18 cellular contexts compared by ENCODE assay signal in the genomic region with DNA sequence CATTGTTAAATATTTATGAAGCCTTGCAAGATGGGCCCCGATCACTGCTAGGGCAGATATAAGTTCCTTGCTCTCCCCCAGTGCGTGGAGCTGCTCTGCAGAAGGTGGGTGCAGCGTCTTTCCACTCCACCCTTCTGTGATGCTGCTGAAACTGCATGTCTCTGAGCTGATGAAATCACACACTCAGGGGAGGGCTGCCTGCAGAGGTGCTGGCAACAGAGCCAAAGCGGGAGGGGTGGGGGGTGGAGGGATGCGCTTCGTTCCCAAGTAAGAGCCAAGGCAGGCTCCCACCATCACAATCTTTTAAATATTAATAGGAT.
DNase-seq lines count a peak whose midpoint lies in the region; ATAC-seq and TF ChIP-seq lines count a peak whose summit lies in the region.
"Had no signal": no experiment of that assay in that cellular context is flagged by ENCODE, and none has a peak within 500 bp of the region (broad histone marks: within the 10 kb centered on the region; RNA-seq: fewer than 3 reads in every experiment).

No MANE protein-coding gene starts in this region.

- peaks cover 8% of the 10 kb centered on the region for H3K23me2 ChIP-seq in H9 (ENCODE audit: insufficient read length, low read depth, low read length, poor library complexity, severe bottlenecking)

- peak overlapping the region; percentile 90 for H3K4me2 ChIP-seq in H9 (ENCODE audit: insufficient read depth, insufficient read length, low read length)

- H3T11ph ChIP-seq in H9 (ENCODE audit: low read length), result no peak overlapping the region

- peak overlapping the region; percentile 16 for H3K56ac ChIP-seq in H9 (ENCODE audit: insufficient read length, low read depth, low read length)

- H3K36me3 Mint-ChIP-seq in H9 (ENCODE audit: insufficient read depth in 1 of 3, low read depth in 3 of 3), result peaks cover 30 to 40% (median 32%) of the 10 kb centered on the region in 3 experiments
- H3K36me3 Mint-ChIP-seq: naive B cell had no signal

- peak overlapping the region; percentile 43 for H2BK5ac ChIP-seq in H9 (ENCODE audit: insufficient read length, low read length)

- peak overlapping the region; percentile 45 for H3K18ac ChIP-seq in H9 (ENCODE audit: insufficient read length, low read depth, low read length)

- no peaks in the 10 kb centered on the region; the same call in 1 of the 2 replicates for H3K27me3 Mint-ChIP-seq in H9 (ENCODE audit: low read depth)

- H4K8ac ChIP-seq in H9 (replicated peaks; ENCODE audit: insufficient read length, low read depth, low read length), result peak overlapping the region; percentile 85

- H3K4me3 ChIP-seq in iPS-15b (ENCODE audit: low read depth, low read length), result peak overlapping the region; percentile 66
- H3K4me3 ChIP-seq: esophagus squamous epithelium had no signal

- H2AK5ac ChIP-seq in H9 (ENCODE audit: insufficient read length, low read length), result no peak overlapping the region

- H3K36me3 ChIP-seq in iPS-15b (ENCODE audit: control insufficient read depth, insufficient read depth, low read length), result no peaks in the 10 kb centered on the region
- H3K36me3 ChIP-seq: brain microvascular endothelial cell, esophagus squamous epithelium had no signal

- H3K4me1 ChIP-seq in H9 (ENCODE audit: insufficient read depth, low read length) (peaks cover 10% of the 10 kb centered on the region), iPS-15b (ENCODE audit: control insufficient read depth, insufficient read depth, low read length) (peaks cover 13% of the 10 kb centered on the region)
- H3K4me1 ChIP-seq: esophagus squamous epithelium had no signal

- no peaks in the 10 kb centered on the region for H4K20me1 ChIP-seq in H9 (ENCODE audit: control insufficient read depth, insufficient read depth, insufficient read length)

- H3K23ac ChIP-seq in H9 (ENCODE audit: insufficient read length, low read depth, low read length), result no peak overlapping the region

- H4K91ac ChIP-seq in H9 (ENCODE audit: insufficient read length, low read depth, low read length), result no peak overlapping the region

- H4K5ac ChIP-seq in H9 (ENCODE audit: insufficient read length, low read depth, low read length), result peak overlapping the region; percentile 39

- DNase-seq in H9 (peak; percentile 71), caudate nucleus (lab: John Stamatoyannopoulos, UW) (peak in 46 of 61 donors; percentile 17 to 95 (median 64)), pons (ENCODE audit: low spot score) (peak; percentile 50), NCI-H2081 (lab: John Stamatoyannopoulos, UW) (no peak)
- no peak for DNase-seq in stimulated activated CD4-positive, alpha-beta T cell treated with anti-CD3 and anti-CD28 coated beads, Interleukin-15, amount 100 ng/mL, for 24 hours
- DNase-seq: activated CD4-positive, alpha-beta T cell treated with anti-CD3 and anti-CD28 coated beads, Interleukin-2, amount 50 U/mL, for 1 hour; activated naive CD4-positive, alpha-beta T cell treated with anti-CD3 and anti-CD28 coated beads, Interleukin-2, amount 50 U/mL, for 16 hours; AML-193; brain microvascular endothelial cell; Calu3; esophagus squamous epithelium; HCEC 1CT; MM.1S; naive B cell; NCI-H2029 treated with DMSO at 0.1 percent for 48 hours; stimulated activated CD4-positive, alpha-beta T cell treated with anti-CD3 and anti-CD28 coated beads, Interleukin-1b, Interleukin-23, amount 100 ng/mL, for 48 hours had no signal

- H3K9me3 Mint-ChIP-seq in H9, result peaks cover 15 to 26% of the 10 kb centered on the region in 2 experiments

- peaks cover 12% of the 10 kb centered on the region; the same call in 1 of the 2 replicates for H3K79me2 ChIP-seq in H9 (ENCODE audit: insufficient read depth, low read length)

- peak overlapping the region; percentile 32; the same call in 1 of the 2 replicates for H3K4ac ChIP-seq in H9 (ENCODE audit: low read depth, low read length)

- no peak for TF ChIP-seq CTCF in H9 (conservative IDR thresholded peaks at IDR 0.05)

- no peak overlapping the region for H2AFZ ChIP-seq in H9 (ENCODE audit: low read length)

- WGBS in H9 (ENCODE audit: extremely low coverage, insufficient read length, low lambda C conversion rate), result no CpG with 5 or more reads among the region's 6 CpGs

- H2BK12ac ChIP-seq in H9 (ENCODE audit: insufficient read length, low read depth, low read length), result no peak overlapping the region

- peak overlapping the region; percentile 89 for H3K27ac ChIP-seq in H9 (ENCODE audit: insufficient read length, low read depth, low read length)
- no peak overlapping the region for H3K27ac ChIP-seq in caudate nucleus (ENCODE audit: low read depth, low read length)
- H3K27ac ChIP-seq: brain microvascular endothelial cell, esophagus squamous epithelium had no signal

- H2BK15ac ChIP-seq in H9 (ENCODE audit: low read depth, low read length), result no peak overlapping the region

- H3K9me3 ChIP-seq in H9 (ENCODE audit: control insufficient read depth, low read depth, low read length), result no peaks in the 10 kb centered on the region
- H3K9me3 ChIP-seq in iPS-15b (ENCODE audit: control insufficient read depth, insufficient read depth, low read length), result no peaks in the 10 kb centered on the region
- H3K9me3 ChIP-seq: esophagus squamous epithelium had no signal

- ATAC-seq in GM19023 (IDR thresholded peaks at IDR 0.05; ENCODE audit: unreplicated experiment), result no peak

- H3K9ac ChIP-seq in H9 (ENCODE audit: extremely low read depth, insufficient read length, low read length) (peak overlapping the region; percentile 89), iPS-15b (ENCODE audit: low read depth, low read length) (peak overlapping the region; percentile 77)

- no peaks in the 10 kb centered on the region; the same call in 1 of the 2 replicates for H3K27me3 ChIP-seq in H9 (ENCODE audit: insufficient read depth, low read length)
- H3K27me3 ChIP-seq in iPS-15b (ENCODE audit: control insufficient read depth, insufficient read depth, low read length), result no peaks in the 10 kb centered on the region
- H3K27me3 ChIP-seq: brain microvascular endothelial cell had no signal

- no peaks in the 10 kb centered on the region for H3K79me1 ChIP-seq in H9 (ENCODE audit: insufficient read depth, low read depth, low read length, poor library complexity, severe bottlenecking)

- H3K4me3 Mint-ChIP-seq in H9, result peak overlapping the region; percentile 75 to 91
- H3K4me3 Mint-ChIP-seq: naive B cell had no signal

- H3K4me1 Mint-ChIP-seq in H9, result peaks cover 70 to 74% of the 10 kb centered on the region in 2 experiments
- H3K4me1 Mint-ChIP-seq: naive B cell had no signal

- H3K27ac Mint-ChIP-seq in H9, result peak overlapping the region; percentile 98 to 100 (median 99)
- H3K27ac Mint-ChIP-seq: naive B cell had no signal

- no peak overlapping the region for H2BK20ac ChIP-seq in H9 (ENCODE audit: low read depth, low read length, poor library complexity, severe bottlenecking)

- peak overlapping the region; percentile 49 for H2BK120ac ChIP-seq in H9 (ENCODE audit: low read depth, low read length, poor library complexity, severe bottlenecking)

- H3K14ac ChIP-seq in H9 (ENCODE audit: insufficient read depth, low read length), result peak overlapping the region; percentile 88; the same call in 1 of the 2 replicates

Comparison
In these comparisons a context has a peak if more than half of its experiments do, and no peak if none do; other contexts are left out.
1. DNase-seq: peak in H9 (single experiment), caudate nucleus (46 of 61) and pons (single experiment); none in stimulated activated CD4-positive, alpha-beta T cell treated with anti-CD3 and anti-CD28 coated beads, Interleukin-15, amount 100 ng/mL, for 24 hours (single experiment) and NCI-H2081 (0 of 2).